Comparison of ENCODE assay signal across 8 cellular contexts in genomic region chr4:173257732-173258717, GRCh38.
A peak's percentile ranks its signal among the peaks of the same experiment; 100 is the strongest.
DNase-seq lines count a peak whose midpoint lies in the region; ATAC-seq, FAIRE-seq and TF ChIP-seq lines count a peak whose summit lies in the region.

No MANE protein-coding gene starts in this region.

- H3K9me3 Mint-ChIP-seq in activated naive CD4-positive, alpha-beta T cell treated with anti-CD3 and anti-CD28 coated beads, Interleukin-2, amount 50 U/mL, for 72 hours, result no peaks in the 10 kb centered on the region

- H3K4me1 ChIP-seq in KMS-11 (ENCODE audit: low read depth, poor library complexity, severe bottlenecking), result peaks cover 88% of the 10 kb centered on the region
- H3K4me1 ChIP-seq in SK-N-SH (ENCODE audit: control insufficient read depth in 1 of 2, insufficient read depth in 2 of 2, low read depth in 1 of 2, low read length in 1 of 2), result peaks cover 3 to 8% of the 10 kb centered on the region in 2 experiments; a peak in 2 of 4 replicates
- no peaks in the 10 kb centered on the region for H3K4me1 ChIP-seq in cardiac muscle cell (ENCODE audit: low read depth)

- H3K9me3 ChIP-seq in SK-N-SH (no peaks in the 10 kb centered on the region), cardiac muscle cell (ENCODE audit: low read depth) (no peaks in the 10 kb centered on the region)

- 27% methylated on average over 4 of the region's 4 CpGs for WGBS in SK-N-SH (ENCODE audit: low lambda C conversion rate)

- H3K4me3 ChIP-seq in KMS-11 (IDR thresholded peaks at IDR 0.05; ENCODE audit: insufficient read depth, low read depth, low read length) (no peak overlapping the region), SK-N-SH (ENCODE audit: low read depth in 2 of 2, low read length in 1 of 2) (no peak overlapping the region), cardiac muscle cell (no peak overlapping the region)

- H3K36me3 ChIP-seq in KMS-11 (ENCODE audit: insufficient read depth) (no peaks in the 10 kb centered on the region), SK-N-SH (replicated peaks in 1 of 2; ENCODE audit: control insufficient read depth in 1 of 2, insufficient read depth in 2 of 2, low read length in 1 of 2) (peaks cover 0 to 12% of the 10 kb centered on the region in 2 experiments), cardiac muscle cell (no peaks in the 10 kb centered on the region)

- no peak overlapping the region for H3K27ac Mint-ChIP-seq in activated naive CD4-positive, alpha-beta T cell treated with anti-CD3 and anti-CD28 coated beads, Interleukin-2, amount 50 U/mL, for 72 hours

- H4K20me1 ChIP-seq in KMS-11 (ENCODE audit: insufficient read depth) (no peaks in the 10 kb centered on the region), SK-N-SH (ENCODE audit: insufficient read depth) (peaks cover 1% of the 10 kb centered on the region; the same call in 1 of the 2 replicates)

- H3F3A ChIP-seq in SK-N-SH (replicated peaks; ENCODE audit: insufficient read depth), result no peaks in the 10 kb centered on the region

- ATAC-seq in GM21723 (IDR thresholded peaks at IDR 0.05; ENCODE audit: unreplicated experiment), result peak; percentile 92
- peak; percentile 73 to 94 for ATAC-seq in activated naive CD4-positive, alpha-beta T cell treated with anti-CD3 and anti-CD28 coated beads, Interleukin-2, amount 50 U/mL, for 72 hours

- no peaks in the 10 kb centered on the region for H3K9me2 ChIP-seq in SK-N-SH

- H3K79me2 ChIP-seq in KMS-11 (ENCODE audit: insufficient read depth, low read depth), result peaks cover 85% of the 10 kb centered on the region
- peaks cover 2% of the 10 kb centered on the region; the same call in 1 of the 2 replicates for H3K79me2 ChIP-seq in SK-N-SH (ENCODE audit: insufficient read depth)

- DNase-seq in GM04503 (ENCODE audit: low read depth), result peak; percentile 13
- DNase-seq in SK-N-SH, result peak; percentile 52
- DNase-seq in activated naive CD4-positive, alpha-beta T cell treated with anti-CD3 and anti-CD28 coated beads, Interleukin-2, amount 50 U/mL, for 72 hours (ENCODE audit: low spot score in 2 of 2), result peak in 1 of 2 donors; percentile 42
- DNase-seq in cardiac muscle cell (ENCODE audit: low read depth in 1 of 2, low spot score in 1 of 2), result peak; percentile 76 to 77
- peak; percentile 65 for DNase-seq in retina
- no peak for DNase-seq in H54 (ENCODE audit: insufficient read length, low spot score)

- H3K4me2 ChIP-seq in KMS-11, result peak overlapping the region; percentile 12; the same call in 1 of the 2 replicates
- H3K4me2 ChIP-seq in SK-N-SH, result no peak overlapping the region

- H3K27ac ChIP-seq in KMS-11 (no peak overlapping the region), SK-N-SH (ENCODE audit: low read depth in 2 of 2, low read length in 1 of 2) (no peak overlapping the region), cardiac muscle cell (no peak overlapping the region)

- no peaks in the 10 kb centered on the region for H3K36me3 Mint-ChIP-seq in activated naive CD4-positive, alpha-beta T cell treated with anti-CD3 and anti-CD28 coated beads, Interleukin-2, amount 50 U/mL, for 72 hours

- POLR2A ChIA-PET in SK-N-SH (lab: Yijun Ruan, JAX), result interaction anchor here (1.0 kb wide), 1 partner anchor 244 kb away, joined by 4 read pairs; no protein-coding TSS in a partner anchor

- H3K9ac ChIP-seq in KMS-11, result no peak overlapping the region
- H3K9ac ChIP-seq in SK-N-SH, result no peak overlapping the region

- TF ChIP-seq EP300 in SK-N-SH (IDR thresholded peaks at IDR 0.05; ENCODE audit: borderline replicate concordance in 1 of 2, low read depth in 1 of 2, low read length in 1 of 2), result no peak

- peak; percentile 98 for TF ChIP-seq RAD21 in SK-N-SH (IDR thresholded peaks at IDR 0.05; ENCODE audit: low read length)

- H2AFZ ChIP-seq in KMS-11 (ENCODE audit: low read depth), result no peak overlapping the region
- H2AFZ ChIP-seq in SK-N-SH (ENCODE audit: low read depth), result no peak overlapping the region

- peak; percentile 96 for TF ChIP-seq CTCF in KMS-11 (conservative IDR thresholded peaks at IDR 0.05; ENCODE audit: low read depth, low read length)
- peak; percentile 96 for TF ChIP-seq CTCF in SK-N-SH (IDR thresholded peaks at IDR 0.05)
- peak; percentile 91 for TF ChIP-seq CTCF in cardiac muscle cell (IDR thresholded peaks at IDR 0.05; ENCODE audit: low read depth, low read length)

- no peaks in the 10 kb centered on the region for H3K27me3 ChIP-seq in KMS-11 (ENCODE audit: insufficient read depth, low read depth)
- no peaks in the 10 kb centered on the region for H3K27me3 ChIP-seq in SK-N-SH (ENCODE audit: insufficient read depth)
- no peaks in the 10 kb centered on the region for H3K27me3 ChIP-seq in cardiac muscle cell

- CTCF ChIA-PET in SK-N-SH (lab: Yijun Ruan, JAX), result interaction anchor here (0.6 to 6.7 kb wide), 38 partner anchors 9 to 898 kb away, joined by 3 to 90 read pairs (median 4); no protein-coding TSS in a partner anchor

- no peak for FAIRE-seq in H54 (lab: Jason Lieb, UNC)

- no peak for TF ChIP-seq POLR2A in H54 (IDR thresholded peaks at IDR 0.05; ENCODE audit: low read depth, low read length)

TF ChIP-seq in SK-N-SH, 30 proteins besides CTCF, POLR2A, EP300 and RAD21:
- TF ChIP-seq POLR2AphosphoS5 (IDR thresholded peaks at IDR 0.05; ENCODE audit: low read depth, low read length), result no peak
- no peak for TF ChIP-seq JUND (IDR thresholded peaks at IDR 0.05)
- TF ChIP-seq FOSL2 (IDR thresholded peaks at IDR 0.05; ENCODE audit: borderline replicate concordance, low read depth), result no peak
- TF ChIP-seq SMC3 (IDR thresholded peaks at IDR 0.05; ENCODE audit: low read depth, low read length), result peak; percentile 89
- no peak for TF ChIP-seq MXI1 (IDR thresholded peaks at IDR 0.05; ENCODE audit: low read depth, low read length)
- no peak for TF ChIP-seq ZBTB33 (IDR thresholded peaks at IDR 0.05; ENCODE audit: borderline replicate concordance, low read depth)
- TF ChIP-seq RFX5 (IDR thresholded peaks at IDR 0.05; ENCODE audit: low read length), result no peak
- TF ChIP-seq MAX (IDR thresholded peaks at IDR 0.05; ENCODE audit: low read depth), result 0 out of 2 replicates have a peak, but pooled peaks have one; percentile 36
- TF ChIP-seq FOXM1 (IDR thresholded peaks at IDR 0.05; ENCODE audit: low read depth), result no peak
- TF ChIP-seq ELF1 (IDR thresholded peaks at IDR 0.05), result no peak
- TF ChIP-seq CHD2 (IDR thresholded peaks at IDR 0.05; ENCODE audit: low read length, partially characterized antibody), result peak; percentile 18
- TF ChIP-seq USF1 (IDR thresholded peaks at IDR 0.05; ENCODE audit: borderline replicate concordance, low read depth), result no peak
- TF ChIP-seq, protein P1, sequence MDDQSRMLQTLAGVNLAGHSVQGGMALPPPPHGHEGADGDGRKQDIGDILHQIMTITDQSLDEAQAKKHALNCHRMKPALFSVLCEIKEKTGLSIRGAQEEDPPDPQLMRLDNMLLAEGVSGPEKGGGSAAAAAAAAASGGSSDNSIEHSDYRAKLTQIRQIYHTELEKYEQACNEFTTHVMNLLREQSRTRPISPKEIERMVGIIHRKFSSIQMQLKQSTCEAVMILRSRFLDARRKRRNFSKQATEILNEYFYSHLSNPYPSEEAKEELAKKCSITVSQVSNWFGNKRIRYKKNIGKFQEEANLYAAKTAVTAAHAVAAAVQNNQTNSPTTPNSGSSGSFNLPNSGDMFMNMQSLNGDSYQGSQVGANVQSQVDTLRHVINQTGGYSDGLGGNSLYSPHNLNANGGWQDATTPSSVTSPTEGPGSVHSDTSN (IDR thresholded peaks at IDR 0.05), result no peak
- TF ChIP-seq GATA2 (CRISPR knock-in tag; IDR thresholded peaks at IDR 0.05), result no peak
- TF ChIP-seq TAF1 (IDR thresholded peaks at IDR 0.05; ENCODE audit: borderline replicate concordance, low read depth, low read length), result no peak
- no peak for TF ChIP-seq USF2 (IDR thresholded peaks at IDR 0.05; ENCODE audit: borderline replicate concordance, low read depth, low read length)
- TF ChIP-seq GABPA (IDR thresholded peaks at IDR 0.05; ENCODE audit: low read depth), result no peak
- TF ChIP-seq NRF1 (IDR thresholded peaks at IDR 0.05; ENCODE audit: low read depth, low read length), result no peak
- TF ChIP-seq NFIC (IDR thresholded peaks at IDR 0.05; ENCODE audit: borderline replicate concordance), result no peak
- no peak for TF ChIP-seq SIN3A (IDR thresholded peaks at IDR 0.05; ENCODE audit: borderline replicate concordance, low read depth, low read length)
